In genomic region chr7:30284298-30285066, GRCh38 we compare ENCODE assay signal across 8 cellular contexts. TPM values are rescaled to one million over a fixed set of nuclear protein-coding genes. Genes with fewer than 3 reads are reported as not detected.
DNase-seq lines count a peak whose midpoint lies in the region; ATAC-seq, FAIRE-seq and TF ChIP-seq lines count a peak whose summit lies in the region.

TSS of gene ZNRF2 (plus strand) at chr7:30284597. CDS start at chr7:30285358, 761 bp downstream.

- no peaks in the 10 kb centered on the region for H3K9me3 Mint-ChIP-seq in dendritic cell treated with granulocyte-macrophage colony-stimulating factor and Interleukin-4, amounts not matched to agents 40 ng/mL and 50 ng/mL, for 4 days

- peak; percentile 46 to 64 for TF ChIP-seq POLR2A in HepG2 (IDR thresholded peaks at IDR 0.05; ENCODE audit: insufficient read depth in 1 of 2, low read depth in 2 of 2, low read length in 2 of 2)

- no peaks in the 10 kb centered on the region for H3K27me3 ChIP-seq in HepG2 (ENCODE audit: control insufficient read depth in 1 of 2, insufficient read depth in 2 of 2, low read length in 2 of 2)

- peak within 1 kb of the TSS; percentile 82 to 88 (median 87) for H3K4me3 ChIP-seq in HepG2 (replicated peaks in 1 of 3; ENCODE audit: insufficient read depth in 1 of 3, low read depth in 2 of 3, low read length in 3 of 3)

- H2AFZ ChIP-seq in HepG2 (ENCODE audit: low read length): peak within 1 kb of the TSS; percentile 81

- POLR2A ChIA-PET in HepG2 (lab: Yijun Ruan, JAX): interaction anchor here (0.7 to 1.3 kb wide), 2 partner anchors 29 to 106 kb away, joined by 3 to 5 read pairs; no protein-coding TSS in a partner anchor

- H3K27ac ChIP-seq in C4-2B (peak within 1 kb of the TSS; percentile 73), HepG2 (ENCODE audit: extremely low read length, insufficient read depth, low read length) (peak within 1 kb of the TSS; percentile 94)

- H4K20me1 ChIP-seq in HepG2 (ENCODE audit: insufficient read depth, low read length): no peaks in the 10 kb centered on the region

- no peaks in the 10 kb centered on the region for H3K9me3 ChIP-seq in HepG2 (ENCODE audit: low read length)

- BruUV-seq in HepG2 (replicated peaks; lab: Mats Ljungman, UMichigan): no TSS peak

- WGBS in HepG2 (ENCODE audit: low lambda C conversion rate): 0% methylated on average over 7 of the region's 96 CpGs

- H3K36me3 Mint-ChIP-seq in dendritic cell treated with granulocyte-macrophage colony-stimulating factor and Interleukin-4, amounts not matched to agents 40 ng/mL and 50 ng/mL, for 4 days (ENCODE audit: low read depth): peaks cover 14% of the 10 kb centered on the region

- FAIRE-seq in HepG2 (lab: Jason Lieb, UNC): peak; percentile 55

- H3K4me1 ChIP-seq in HepG2 (ENCODE audit: insufficient read depth, low read length): peaks cover 54% of the 10 kb centered on the region

- CTCF ChIA-PET in HepG2 (lab: Yijun Ruan, JAX; ENCODE audit: low intra/inter-chr PET ratio, low total read pairs): no interaction called here

- no peak; a peak in 1 of 4 replicates for TF ChIP-seq EP300 in HepG2 (IDR thresholded peaks at IDR 0.05; ENCODE audit: low read depth in 2 of 2, low read length in 2 of 2)
- TF ChIP-seq EP300 in HepG2 (CRISPR knock-in tag; IDR thresholded peaks at IDR 0.05; ENCODE audit: borderline replicate concordance): no peak

- ATAC-seq in GM19351 (IDR thresholded peaks at IDR 0.05; ENCODE audit: unreplicated experiment) (peak; percentile 81), HG03521 (IDR thresholded peaks at IDR 0.05; ENCODE audit: unreplicated experiment) (peak; percentile 83), HepG2 (peak; percentile 94)

- in situ Hi-C loops in HepG2 (cut with HindIII; ENCODE audit: extremely low pct_ligation_motif_present, low pct_unique_long_range_greater_than_20kb): loop anchor here (10.0 kb wide), 1 partner anchor 120 kb away; no protein-coding TSS in a partner anchor

- H3K27me3 Mint-ChIP-seq in dendritic cell treated with granulocyte-macrophage colony-stimulating factor and Interleukin-4, amounts not matched to agents 40 ng/mL and 50 ng/mL, for 4 days: no peaks in the 10 kb centered on the region

- DNase-seq in NCI-H69 (lab: John Stamatoyannopoulos, UW) (peak; percentile 100), HepG2 (ENCODE audit: low spot score) (peak; percentile 98)
- DNase-seq in activated CD4-positive, alpha-beta T cell treated with anti-CD3 and anti-CD28 coated beads, Interleukin-2, amount 50 U/mL, for 1 hour: peak; percentile 98
- DNase-seq in stimulated activated CD4-positive, alpha-beta T cell treated with anti-CD3 and anti-CD28 coated beads, Interleukin-4, amount 100 ng/mL, for 1 hour: peak; percentile 98

- H3K9ac ChIP-seq in HepG2 (ENCODE audit: insufficient read depth, low read depth, low read length): peak within 1 kb of the TSS; percentile 87

- intact Hi-C loops in dendritic cell treated with granulocyte-macrophage colony-stimulating factor and Interleukin-4, amounts not matched to agents 40 ng/mL and 50 ng/mL, for 4 days (cut with micrococcal nuclease): loop anchor here (2.0 kb wide), 1 partner anchor 58 kb away; no protein-coding TSS in a partner anchor
- intact Hi-C loops in HepG2 (cut with micrococcal nuclease; ENCODE audit: unreplicated experiment): loop anchor here (2.0 to 10.0 kb wide), 2 partner anchors 30 to 60 kb away; no protein-coding TSS in a partner anchor

- peak within 1 kb of the TSS; percentile 96 for H3K4me2 ChIP-seq in HepG2 (ENCODE audit: low read depth, low read length)

- H3K4me1 Mint-ChIP-seq in dendritic cell treated with granulocyte-macrophage colony-stimulating factor and Interleukin-4, amounts not matched to agents 40 ng/mL and 50 ng/mL, for 4 days (ENCODE audit: low read depth): peaks cover 36% of the 10 kb centered on the region

- peaks cover 36% of the 10 kb centered on the region for H3K79me2 ChIP-seq in HepG2 (ENCODE audit: insufficient read depth, low read length)

- peak; percentile 40; the same call in 1 of the 2 replicates for TF ChIP-seq RAD21 in HepG2 (CRISPR knock-in tag; IDR thresholded peaks at IDR 0.05)

- H3K36me3 ChIP-seq in HepG2 (replicated peaks in 1 of 2; ENCODE audit: control insufficient read depth in 1 of 2, insufficient read depth in 2 of 2, low read length in 2 of 2): no peaks in the 10 kb centered on the region

- TF ChIP-seq CTCF in C4-2B (conservative IDR thresholded peaks at IDR 0.05): peak; percentile 44
- peak; percentile 59 for TF ChIP-seq CTCF in HepG2 (CRISPR knock-in tag; IDR thresholded peaks at IDR 0.05)

- peak within 1 kb of the TSS; percentile 92 for H3K27ac Mint-ChIP-seq in dendritic cell treated with granulocyte-macrophage colony-stimulating factor and Interleukin-4, amounts not matched to agents 40 ng/mL and 50 ng/mL, for 4 days

- peak within 1 kb of the TSS; percentile 90 for H3K4me3 Mint-ChIP-seq in dendritic cell treated with granulocyte-macrophage colony-stimulating factor and Interleukin-4, amounts not matched to agents 40 ng/mL and 50 ng/mL, for 4 days

TF ChIP-seq in HepG2, 621 proteins besides CTCF, POLR2A, EP300 and RAD21 (continues in another document):
- TF ChIP-seq NFE2L2 (IDR thresholded peaks at IDR 0.05; ENCODE audit: low read length) (no peak), PLSCR1 (CRISPR knock-in tag; IDR thresholded peaks at IDR 0.05; ENCODE audit: borderline replicate concordance) (no peak), LRRFIP1 (CRISPR knock-in tag; conservative IDR thresholded peaks at IDR 0.05) (no peak), NFKB2 (CRISPR knock-in tag; IDR thresholded peaks at IDR 0.05; ENCODE audit: borderline replicate concordance) (peak; percentile 32; the same call in 1 of the 2 replicates)

RNA-seq across cellular contexts. Expression of gene ZNRF2, which starts in this region (rescaled TPM):
- 6.9 and 7.7 TPM in 2 replicates for total RNA-seq in HepG2 (2016; rRNA removed; fragmentation: Illumina TruSeq; extraction: Trizol)
- total RNA-seq in HepG2 (2016; cell fraction: cytosol; rRNA removed; fragmentation: Illumina TruSeq; extraction: Trizol; ENCODE audit: low read depth): 3.0 and 3.2 TPM in 2 replicates
- total RNA-seq in HepG2 (2016; cell fraction: insoluble cytoplasmic fraction; rRNA removed; fragmentation: Illumina TruSeq; extraction: Trizol): 7.3 and 7.6 TPM in 2 replicates
- total RNA-seq in HepG2 (2016; cell fraction: membrane; rRNA removed; fragmentation: Illumina TruSeq; extraction: Trizol): 6.7 and 7.1 TPM in 2 replicates
- 13.5 and 14.4 TPM in 2 replicates for total RNA-seq in HepG2 (2016; cell fraction: nucleus; rRNA removed; fragmentation: Illumina TruSeq; extraction: Trizol)
- 2.6 and 3.5 TPM in 2 replicates for polyA plus RNA-seq in HepG2 (2011; rRNA removed)
- 1.8 and 2.3 TPM in 2 replicates for polyA plus RNA-seq in HepG2 (2011; cell fraction: cytosol; rRNA removed)
- 3.4 TPM in 2 replicates for polyA plus RNA-seq in HepG2 (2011; cell fraction: nucleus; rRNA removed)
- 3.9 and 4.5 TPM in 2 replicates for polyA plus RNA-seq in HepG2 (2012)
- polyA plus RNA-seq in HepG2 (2016; cell fraction: cytosol; fragmentation: Illumina TruSeq; extraction: Trizol; ENCODE audit: low read depth): 2.5 and 2.9 TPM in 2 replicates
- polyA plus RNA-seq in HepG2 (2016; cell fraction: insoluble cytoplasmic fraction; fragmentation: Illumina TruSeq; extraction: Trizol; ENCODE audit: low read depth): 8.1 and 8.6 TPM in 2 replicates
- polyA plus RNA-seq in HepG2 (2016; cell fraction: membrane; fragmentation: Illumina TruSeq; extraction: Trizol; ENCODE audit: low read depth): 5.2 and 5.5 TPM in 2 replicates
- polyA plus RNA-seq in HepG2 (2016; cell fraction: nucleus; fragmentation: Illumina TruSeq; extraction: Trizol; ENCODE audit: insufficient read depth, low read depth): 7.3 and 7.8 TPM in 2 replicates
- 1.5 and 1.9 TPM in 2 replicates for polyA minus RNA-seq in HepG2 (2011; rRNA and poly(A)+ RNA removed; ENCODE audit: low replicate concordance)
- polyA minus RNA-seq in HepG2 (2011; cell fraction: cytosol; rRNA and poly(A)+ RNA removed): 5.7 and 6.2 TPM in 2 replicates
- 21.9 and 25.9 TPM in 2 replicates for polyA minus RNA-seq in HepG2 (2011; cell fraction: nucleus; rRNA and poly(A)+ RNA removed)

Comparison
In these comparisons a context has a peak if more than half of its experiments do, and no peak if none do; other contexts are left out.
1. Peak in every context shown above with its lines: DNase-seq, ATAC-seq, H3K4me3 ChIP-seq and H3K27ac ChIP-seq.